Comparison of ENCODE assay signal across 11 cellular contexts in the genomic region with DNA sequence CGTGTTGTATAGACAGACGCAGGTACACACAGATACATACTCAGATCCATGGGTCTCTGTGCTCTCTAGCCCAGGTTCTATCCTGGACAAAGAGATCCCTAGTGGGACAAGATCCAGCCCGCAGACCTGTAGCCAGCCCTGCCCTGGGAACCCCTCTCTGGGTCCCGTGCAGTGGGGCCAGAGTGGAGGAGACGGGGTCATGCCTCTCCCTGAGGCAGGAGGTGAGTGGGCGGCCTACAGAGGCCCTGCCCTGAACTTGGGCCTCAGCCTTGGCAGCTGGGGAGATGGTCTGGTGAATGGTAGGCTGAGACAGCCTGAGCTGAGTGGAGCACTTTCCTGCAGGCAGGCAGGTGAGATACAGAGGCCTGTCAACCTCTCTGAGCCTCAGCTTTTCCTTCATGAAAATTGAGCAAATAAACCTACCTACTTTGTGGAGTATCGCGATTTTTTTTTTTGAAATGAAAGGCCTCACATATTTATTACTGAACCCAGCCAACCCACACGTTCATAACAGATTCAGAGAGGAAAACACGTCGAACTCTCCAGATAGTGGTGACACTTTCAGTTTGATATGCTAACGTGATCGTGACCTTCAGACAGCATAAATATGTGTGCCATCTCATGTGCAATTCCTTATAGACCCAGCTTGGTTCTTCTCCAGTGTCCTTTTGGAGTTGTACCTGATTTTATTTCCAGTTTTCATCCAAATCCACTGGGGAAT. TPM values are rescaled to one million over a fixed set of nuclear protein-coding genes. Genes with fewer than 3 reads are reported as not detected.
DNase-seq lines count a peak whose midpoint lies in the region; FAIRE-seq and TF ChIP-seq lines count a peak whose summit lies in the region.
"Had no signal": no experiment of that assay in that cellular context is flagged by ENCODE, and none has a peak within 500 bp of the region (broad histone marks: within the 10 kb centered on the region; RNA-seq: fewer than 3 reads in every experiment).

No MANE protein-coding gene starts in this region.

- H3K79me2 ChIP-seq in H1 (ENCODE audit: control insufficient read depth in 1 of 2, insufficient read depth in 2 of 2, low read length in 2 of 2), result peaks cover 0 to 10% of the 10 kb centered on the region in 2 experiments; a peak in 2 of 4 replicates

- peaks cover 23 to 52% (median 38%) of the 10 kb centered on the region in 4 donors for H3K4me1 Mint-ChIP-seq in CD4-positive, alpha-beta memory T cell
- peaks cover 14% of the 10 kb centered on the region for H3K4me1 Mint-ChIP-seq in Caco-2 (ENCODE audit: low read depth, unreplicated experiment)

- no peaks in the 10 kb centered on the region for H3K9me3 ChIP-seq in CD4-positive, alpha-beta memory T cell (ENCODE audit: control insufficient read depth in 1 of 2, low read length in 2 of 2)
- H3K9me3 ChIP-seq in SK-N-MC (ENCODE audit: low read depth, low read length) (no peaks in the 10 kb centered on the region), H1 (ENCODE audit: insufficient read depth in 2 of 2, low read depth in 1 of 2, low read length in 1 of 2) (no peaks in the 10 kb centered on the region), skeletal muscle tissue (ENCODE audit: control insufficient read depth in 3 of 3, low read length in 3 of 3) (no peaks in the 10 kb centered on the region), Caco-2 (no peaks in the 10 kb centered on the region)

- H3K27ac ChIP-seq in CD4-positive, alpha-beta memory T cell (ENCODE audit: low read depth, low read length), result peak overlapping the region; percentile 56
- H3K27ac ChIP-seq in SK-N-MC (peak overlapping the region; percentile 72), H1 (ENCODE audit: low read depth, low read length) (no peak overlapping the region), skeletal muscle tissue (ENCODE audit: low read depth, low read length) (peak overlapping the region; percentile 30)

- no peak overlapping the region for H2BK20ac ChIP-seq in H1 (ENCODE audit: low read length)

- TF ChIP-seq POLR2A in H1 (IDR thresholded peaks at IDR 0.05; ENCODE audit: control extremely low read depth in 1 of 2, low read depth in 2 of 2, low read length in 2 of 2), result no peak

- H3K27ac Mint-ChIP-seq in CD4-positive, alpha-beta memory T cell, result peak overlapping the region; percentile 90 to 99 (median 91)
- no peak overlapping the region for H3K27ac Mint-ChIP-seq in Caco-2 (ENCODE audit: unreplicated experiment)

- peaks cover 17% of the 10 kb centered on the region for H3K23me2 ChIP-seq in H1 (ENCODE audit: low read depth, low read length)

- peaks cover 0 to 4% of the 10 kb centered on the region in 2 experiments for H4K20me1 ChIP-seq in H1 (replicated peaks in 1 of 2; ENCODE audit: control insufficient read depth in 1 of 2, insufficient read depth in 2 of 2, low read length in 2 of 2)

- no peak for TF ChIP-seq CTCF in H1 (IDR thresholded peaks at IDR 0.05; ENCODE audit: control extremely low read depth in 1 of 3, insufficient read depth in 1 of 3, low read depth in 1 of 3, low read length in 3 of 3)
- TF ChIP-seq CTCF in Caco-2 (IDR thresholded peaks at IDR 0.05; ENCODE audit: insufficient read depth in 1 of 2, low read depth in 1 of 2, low read length in 1 of 2, severe bottlenecking in 1 of 2, unreplicated experiment in 1 of 2), result no peak

- POLR2A ChIA-PET in CD4-positive, alpha-beta memory T cell (lab: Charles Lee; ENCODE audit: partially characterized antibody), result interaction anchor here (8.7 to 27.2 kb wide), 3 partner anchors 7 to 35 kb away, joined by 516 to 1691 read pairs (median 1055); a partner anchor contains a TSS
- POLR2A ChIA-PET in H1 (lab: Charles Lee; ENCODE audit: partially characterized antibody), result interaction anchor here (0.6 to 1.4 kb wide), 3 partner anchors 37 to 202 kb away, joined by 3 to 4 read pairs (median 3); a partner anchor contains a TSS
- POLR2A ChIA-PET in Caco-2 (lab: Charles Lee), result no interaction called here

- H2AK5ac ChIP-seq in H1 (ENCODE audit: low read depth, low read length), result no peak overlapping the region

- H3K4me2 ChIP-seq in H1 (ENCODE audit: insufficient read depth in 1 of 2, low read depth in 2 of 2, low read length in 2 of 2), result no peak overlapping the region

- H3K4ac ChIP-seq in H1 (replicated peaks; ENCODE audit: insufficient read length, low read depth, low read length), result no peak overlapping the region

- CTCF ChIA-PET in CD4-positive, alpha-beta memory T cell (lab: Charles Lee; ENCODE audit: partially characterized antibody), result interaction anchor here (18.3 kb wide), 1 partner anchor 43 kb away, joined by 542 read pairs; no protein-coding TSS in a partner anchor
- CTCF ChIA-PET in H1 (lab: Charles Lee; ENCODE audit: partially characterized antibody), result interaction anchor here (0.9 to 13.6 kb wide), 2 partner anchors 12 to 32 kb away, joined by 3 to 242 read pairs; a partner anchor contains a TSS
- CTCF ChIA-PET in Caco-2 (lab: Charles Lee), result no interaction called here

- DNase-seq in CD4-positive, alpha-beta memory T cell, result peak in 3 of 5 donors; percentile 18 to 44 (median 32)
- no peak for DNase-seq in SK-N-MC (ENCODE audit: low read depth, low spot score)
- no peak for DNase-seq in H1 (ENCODE audit: low read depth in 1 of 2, low spot score in 2 of 2)
- DNase-seq in Caco-2, result no peak
- DNase-seq in SK-N-DZ (ENCODE audit: low spot score), result no peak
- no peak for DNase-seq in occipital lobe (lab: John Stamatoyannopoulos, UW)
- DNase-seq in GF-D8 (lab: John Stamatoyannopoulos, UW), result no peak
- DNase-seq: DMS153, head of caudate nucleus, PC-3 had no signal

- no peak for TF ChIP-seq RAD21 in H1 (IDR thresholded peaks at IDR 0.05 in 1 of 2, conservative IDR thresholded peaks at IDR 0.05 in 1 of 2; ENCODE audit: low read depth in 2 of 2, low read length in 2 of 2)

- no TSS peak for BruUV-seq in Caco-2 (replicated peaks; lab: Mats Ljungman, UMichigan)

- H3K36me3 ChIP-seq in CD4-positive, alpha-beta memory T cell (ENCODE audit: insufficient read depth, low read length), result no peaks in the 10 kb centered on the region
- no peaks in the 10 kb centered on the region for H3K36me3 ChIP-seq in SK-N-MC (ENCODE audit: insufficient read depth, low read length)
- H3K36me3 ChIP-seq in H1 (ENCODE audit: control insufficient read depth in 2 of 4, insufficient read depth in 4 of 4, low read length in 3 of 4), result no peaks in the 10 kb centered on the region
- peaks cover 0 to 3% (median 0%) of the 10 kb centered on the region in 3 donors for H3K36me3 ChIP-seq in skeletal muscle tissue (ENCODE audit: control insufficient read depth in 3 of 3, insufficient read depth in 3 of 3, low read length in 3 of 3)
- no peaks in the 10 kb centered on the region for H3K36me3 ChIP-seq in Caco-2 (ENCODE audit: control insufficient read depth, insufficient read depth, low read length)

- H3K79me1 ChIP-seq in H1 (ENCODE audit: low read depth, low read length), result peaks cover 3% of the 10 kb centered on the region; the same call in 1 of the 2 replicates

- H3K18ac ChIP-seq in H1 (ENCODE audit: extremely low read depth, low read length), result no peak overlapping the region

- no peak overlapping the region for H2AFZ ChIP-seq in H1 (ENCODE audit: low read length)

- H3K9ac ChIP-seq in SK-N-MC (ENCODE audit: insufficient read length), result no peak overlapping the region
- no peak overlapping the region for H3K9ac ChIP-seq in H1 (replicated peaks in 1 of 4; ENCODE audit: extremely low read depth in 1 of 4, low read depth in 3 of 4, low read length in 3 of 4)
- H3K9ac ChIP-seq in skeletal muscle tissue (ENCODE audit: low read depth in 1 of 3, low read length in 3 of 3), result peak overlapping the region in 1 of 3 donors; percentile 26

- intact Hi-C loops in CD4-positive, alpha-beta memory T cell (cut with micrococcal nuclease), result no loop called here
- intact Hi-C loops in Caco-2 (cut with micrococcal nuclease; ENCODE audit: unreplicated experiment), result no loop called here

- H3K27me3 Mint-ChIP-seq in CD4-positive, alpha-beta memory T cell, result no peaks in the 10 kb centered on the region
- no peaks in the 10 kb centered on the region for H3K27me3 Mint-ChIP-seq in Caco-2 (ENCODE audit: insufficient read depth, unreplicated experiment)

- peak overlapping the region in 7 of 8 donors; percentile 26 to 81 (median 61) for H3K4me3 Mint-ChIP-seq in CD4-positive, alpha-beta memory T cell
- no peak overlapping the region for H3K4me3 Mint-ChIP-seq in Caco-2 (ENCODE audit: unreplicated experiment)

- no peak for FAIRE-seq in H1 (lab: Jason Lieb, UNC)

- no peak for TF ChIP-seq EP300 in H1 (IDR thresholded peaks at IDR 0.05; ENCODE audit: borderline replicate concordance in 1 of 2, low read depth in 2 of 2, low read length in 2 of 2)

- no peak overlapping the region for H3K56ac ChIP-seq in H1 (replicated peaks; ENCODE audit: insufficient read length, low read depth, low read length)

- no peaks in the 10 kb centered on the region for H3K27me3 ChIP-seq in CD4-positive, alpha-beta memory T cell (ENCODE audit: insufficient read depth, low read length)
- H3K27me3 ChIP-seq in H1 (replicated peaks in 1 of 4; ENCODE audit: control insufficient read depth in 3 of 4, extremely low read depth in 1 of 4, insufficient read depth in 3 of 4, low read length in 3 of 4), result peaks cover 0 to 6% (median 0%) of the 10 kb centered on the region in 4 experiments; a peak in 3 of 7 replicates
- H3K27me3 ChIP-seq in skeletal muscle tissue (ENCODE audit: control insufficient read depth in 3 of 3, insufficient read depth in 3 of 3, low read length in 3 of 3), result no peaks in the 10 kb centered on the region
- no peaks in the 10 kb centered on the region for H3K27me3 ChIP-seq in Caco-2 (replicated peaks; ENCODE audit: control insufficient read depth, insufficient read depth, low read length)

- no peak overlapping the region for H4K8ac ChIP-seq in H1 (ENCODE audit: extremely low read depth, insufficient read depth, low read length)

- no peak overlapping the region for H3K14ac ChIP-seq in H1 (ENCODE audit: insufficient read length)

- no peak overlapping the region for H2BK5ac ChIP-seq in H1 (ENCODE audit: low read depth, low read length)

- H3K4me1 ChIP-seq in CD4-positive, alpha-beta memory T cell (ENCODE audit: insufficient read depth, low read length), result peaks cover 38% of the 10 kb centered on the region
- peaks cover 4 to 18% (median 9%) of the 10 kb centered on the region in 4 experiments for H3K4me1 ChIP-seq in H1 (replicated peaks in 1 of 4; ENCODE audit: control insufficient read depth in 3 of 4, insufficient read depth in 4 of 4, low read length in 3 of 4)
- peaks cover 10 to 13% (median 13%) of the 10 kb centered on the region in 3 donors for H3K4me1 ChIP-seq in skeletal muscle tissue (ENCODE audit: control insufficient read depth in 3 of 3, insufficient read depth in 3 of 3, low read length in 3 of 3)
- H3K4me1 ChIP-seq in Caco-2, result peaks cover 10% of the 10 kb centered on the region

- no peak overlapping the region for H2BK15ac ChIP-seq in H1 (ENCODE audit: low read length)

- no peak overlapping the region for H2BK12ac ChIP-seq in H1 (ENCODE audit: low read depth, low read length)

- no peak overlapping the region for H4K91ac ChIP-seq in H1 (replicated peaks; ENCODE audit: insufficient read length, low read length)

- no peak overlapping the region for H3K4me3 ChIP-seq in CD4-positive, alpha-beta memory T cell (ENCODE audit: low read length in 2 of 2)
- H3K4me3 ChIP-seq in SK-N-MC (no peak overlapping the region), H1 (ENCODE audit: extremely low read depth in 1 of 4, insufficient read depth in 2 of 4, low read depth in 3 of 4, low read length in 4 of 4) (no peak overlapping the region), skeletal muscle tissue (ENCODE audit: low read length in 3 of 3) (no peak overlapping the region), Caco-2 (ENCODE audit: low read depth, low read length) (no peak overlapping the region)

- no peak overlapping the region for H4K5ac ChIP-seq in H1 (ENCODE audit: insufficient read length, low read depth, low read length)

- H2BK120ac ChIP-seq in H1 (replicated peaks; ENCODE audit: low read depth, low read length), result peak overlapping the region; percentile 29

- H3K23ac ChIP-seq in H1 (ENCODE audit: insufficient read length), result no peak overlapping the region

- peaks cover 0 to 10% (median under 1%) of the 10 kb centered on the region in 8 donors for H3K9me3 Mint-ChIP-seq in CD4-positive, alpha-beta memory T cell
- no peaks in the 10 kb centered on the region for H3K9me3 Mint-ChIP-seq in Caco-2 (ENCODE audit: unreplicated experiment)

- WGBS in H1 (ENCODE audit: extremely low coverage in 1 of 2, insufficient coverage in 1 of 2, insufficient read length in 1 of 2, insufficient replicate concordance in 2 of 2, low coverage in 1 of 2, low lambda C conversion rate in 2 of 2, missing lambda C conversion rate in 1 of 2), 2 experiments, result 91% methylated on average over 13 of the region's 13 CpGs; no CpG with 5 or more reads in 1 of the 2 experiments

- H3K36me3 Mint-ChIP-seq in CD4-positive, alpha-beta memory T cell, result peaks cover 0 to 8% of the 10 kb centered on the region in 2 donors
- peaks cover 25% of the 10 kb centered on the region for H3K36me3 Mint-ChIP-seq in Caco-2 (ENCODE audit: insufficient read depth, unreplicated experiment)

RNA-seq across cellular contexts. Expression of a gene that starts 3.4 kb away (rescaled TPM):
- 100 to 1,000 TPM; 163 TPM for total RNA-seq in CD4-positive, alpha-beta memory T cell
- 100 to 1,000 TPM in 1 of 2 donors, 10 to 100 TPM in 1; 16.5 to 133 TPM for polyA plus RNA-seq in CD4-positive, alpha-beta memory T cell
- total RNA-seq in H1 (2021; fragmentation: NEBNext Ultra II Directional; extraction: Animal tissue kit (Norgen Biotek cat#: 25700)), result 77.5 and 95.8 TPM in 2 replicates
- polyA plus RNA-seq in H1 (2011; rRNA removed), result 54.0 and 64.4 TPM in 2 replicates
- 88.8 TPM for polyA plus RNA-seq in H1 (2011; cell fraction: cytosol; rRNA removed)
- polyA plus RNA-seq in H1 (2011; cell fraction: nucleus; rRNA removed), result 97.7 TPM
- 15.6 to 62.2 TPM (median 61.4 TPM) in 4 replicates for polyA plus RNA-seq in H1 (2012, experiment 1 of 2)
- polyA plus RNA-seq in H1 (2012, experiment 2 of 2), result 20.8 TPM
- 45.5 TPM for polyA plus RNA-seq in H1 (2013, experiment 1 of 2)
- polyA plus RNA-seq in H1 (2013, experiment 2 of 2), result 50.7 TPM
- 21.2 and 23.0 TPM in 2 replicates for polyA minus RNA-seq in H1 (2011; rRNA and poly(A)+ RNA removed)
- 115 TPM for polyA minus RNA-seq in H1 (2011; cell fraction: cytosol; rRNA and poly(A)+ RNA removed)
- polyA minus RNA-seq in H1 (2011; cell fraction: nucleus; rRNA and poly(A)+ RNA removed), result 188 TPM
- total RNA-seq in skeletal muscle tissue (111 TPM), Caco-2 (2022) (75.5 and 78.8 TPM in 2 replicates), occipital lobe (70.7 TPM)
- polyA plus RNA-seq in SK-N-DZ (2014; cell fraction: cytosol; rRNA removed), result 80.4 and 92.1 TPM in 2 replicates
- 28.1 and 57.8 TPM in 2 replicates for polyA plus RNA-seq in SK-N-DZ (2014; cell fraction: nucleus; rRNA removed)

RNA-seq across cellular contexts. Expression of a gene that starts 10.6 kb away (rescaled TPM):
- total RNA-seq in CD4-positive, alpha-beta memory T cell, result 1 to 10 TPM; 5.5 to 5.8 TPM
- polyA plus RNA-seq in CD4-positive, alpha-beta memory T cell, result 1 to 10 TPM in 1 of 2 donors, under 1 TPM in 1; 0.13 to 1.8 TPM
- total RNA-seq in H1 (2021; fragmentation: NEBNext Ultra II Directional; extraction: Animal tissue kit (Norgen Biotek cat#: 25700)), result 0.31 and 1.0 TPM in 2 replicates
- polyA plus RNA-seq in H1 (2011; rRNA removed), result 0.36 and 0.82 TPM in 2 replicates
- polyA plus RNA-seq in H1 (2011; cell fraction: cytosol; rRNA removed), result 0.45 TPM
- 4.0 TPM for polyA plus RNA-seq in H1 (2011; cell fraction: nucleus; rRNA removed)
- 0.22 to 0.46 TPM (median 0.31 TPM) in 4 replicates for polyA plus RNA-seq in H1 (2012, experiment 1 of 2)
- polyA plus RNA-seq in H1 (2012, experiment 2 of 2), result 0.18 TPM
- polyA plus RNA-seq in H1 (2013, experiment 1 of 2), result 0.12 TPM
- 0.15 TPM for polyA plus RNA-seq in H1 (2013, experiment 2 of 2)
- 0.98 and 1.9 TPM in 2 replicates for polyA minus RNA-seq in H1 (2011; rRNA and poly(A)+ RNA removed)
- polyA minus RNA-seq in H1 (2011; cell fraction: cytosol; rRNA and poly(A)+ RNA removed), result 0.51 TPM
- polyA minus RNA-seq in H1 (2011; cell fraction: nucleus; rRNA and poly(A)+ RNA removed), result 3.5 TPM
- 0.52 TPM for total RNA-seq in skeletal muscle tissue
- total RNA-seq in Caco-2 (2022), result 1.5 and 2.1 TPM in 2 replicates
- 0.29 TPM in 1 of 2 replicates, not detected in the other for polyA plus RNA-seq in SK-N-DZ (2014; cell fraction: cytosol; rRNA removed)
- 0.04 and 1.1 TPM in 2 replicates for polyA plus RNA-seq in SK-N-DZ (2014; cell fraction: nucleus; rRNA removed)
- 0.47 TPM for total RNA-seq in occipital lobe

RNA-seq across cellular contexts. Expression of a gene that starts 38.0 kb away (rescaled TPM):
- 10 to 100 TPM; 64.2 to 65.0 TPM for total RNA-seq in CD4-positive, alpha-beta memory T cell
- 100 to 1,000 TPM; 121 to 164 TPM for polyA plus RNA-seq in CD4-positive, alpha-beta memory T cell
- total RNA-seq in H1 (2021; fragmentation: NEBNext Ultra II Directional; extraction: Animal tissue kit (Norgen Biotek cat#: 25700)), result 319 and 344 TPM in 2 replicates
- polyA plus RNA-seq in H1 (2011; rRNA removed), result 302 and 380 TPM in 2 replicates
- polyA plus RNA-seq in H1 (2011; cell fraction: cytosol; rRNA removed), result 472 TPM
- polyA plus RNA-seq in H1 (2011; cell fraction: nucleus; rRNA removed), result 307 TPM
- 245 to 329 TPM (median 314 TPM) in 4 replicates for polyA plus RNA-seq in H1 (2012, experiment 1 of 2)
- polyA plus RNA-seq in H1 (2012, experiment 2 of 2), result 316 TPM
- polyA plus RNA-seq in H1 (2013, experiment 1 of 2), result 312 TPM
- polyA plus RNA-seq in H1 (2013, experiment 2 of 2), result 316 TPM
- 47.1 and 48.2 TPM in 2 replicates for polyA minus RNA-seq in H1 (2011; rRNA and poly(A)+ RNA removed)
- 90.1 TPM for polyA minus RNA-seq in H1 (2011; cell fraction: cytosol; rRNA and poly(A)+ RNA removed)
- 101 TPM for polyA minus RNA-seq in H1 (2011; cell fraction: nucleus; rRNA and poly(A)+ RNA removed)
- total RNA-seq in skeletal muscle tissue, result 119 TPM
- total RNA-seq in Caco-2 (2022), result 184 and 186 TPM in 2 replicates
- 531 and 764 TPM in 2 replicates for polyA plus RNA-seq in SK-N-DZ (2014; cell fraction: cytosol; rRNA removed)
- 542 and 583 TPM in 2 replicates for polyA plus RNA-seq in SK-N-DZ (2014; cell fraction: nucleus; rRNA removed)
- total RNA-seq in occipital lobe, result 72.2 TPM

RNA-seq across cellular contexts. Expression of a gene that starts 55.5 kb away (rescaled TPM):
- total RNA-seq in CD4-positive, alpha-beta memory T cell, result 10 to 100 TPM; 46.2 to 49.2 TPM
- polyA plus RNA-seq in CD4-positive, alpha-beta memory T cell, result 1 to 10 TPM; 6.8 to 8.0 TPM
- 33.2 and 33.4 TPM in 2 replicates for total RNA-seq in H1 (2021; fragmentation: NEBNext Ultra II Directional; extraction: Animal tissue kit (Norgen Biotek cat#: 25700))
- 16.6 and 17.0 TPM in 2 replicates for polyA plus RNA-seq in H1 (2011; rRNA removed)
- polyA plus RNA-seq in H1 (2011; cell fraction: cytosol; rRNA removed), result 19.4 TPM
- 29.1 TPM for polyA plus RNA-seq in H1 (2011; cell fraction: nucleus; rRNA removed)
- 21.0 to 25.1 TPM (median 23.6 TPM) in 4 replicates for polyA plus RNA-seq in H1 (2012, experiment 1 of 2)
- 19.1 TPM for polyA plus RNA-seq in H1 (2012, experiment 2 of 2)
- polyA plus RNA-seq in H1 (2013, experiment 1 of 2), result 41.9 TPM
- 41.8 TPM for polyA plus RNA-seq in H1 (2013, experiment 2 of 2)
- 58.5 and 73.6 TPM in 2 replicates for polyA minus RNA-seq in H1 (2011; rRNA and poly(A)+ RNA removed)
- 23.0 TPM for polyA minus RNA-seq in H1 (2011; cell fraction: cytosol; rRNA and poly(A)+ RNA removed)
- polyA minus RNA-seq in H1 (2011; cell fraction: nucleus; rRNA and poly(A)+ RNA removed), result 27.0 TPM
- 10.4 TPM for total RNA-seq in skeletal muscle tissue
- 25.6 and 26.0 TPM in 2 replicates for total RNA-seq in Caco-2 (2022)
- 0.05 and 0.13 TPM in 2 replicates for polyA plus RNA-seq in SK-N-DZ (2014; cell fraction: cytosol; rRNA removed)
- not detected in 2 replicates for polyA plus RNA-seq in SK-N-DZ (2014; cell fraction: nucleus; rRNA removed)
- total RNA-seq in occipital lobe, result 14.2 TPM

RNA-seq across cellular contexts. Expression of a gene that starts 58.6 kb away (rescaled TPM):
- under 1 TPM in 1 of 2 experiments, not detected in 1; 0.52 TPM for total RNA-seq in CD4-positive, alpha-beta memory T cell
- not detected for polyA plus RNA-seq in CD4-positive, alpha-beta memory T cell
- total RNA-seq in H1 (2021; fragmentation: NEBNext Ultra II Directional; extraction: Animal tissue kit (Norgen Biotek cat#: 25700)), result 2.3 and 2.7 TPM in 2 replicates
- polyA plus RNA-seq in H1 (2011; rRNA removed), result 3.1 and 3.7 TPM in 2 replicates
- 4.7 TPM for polyA plus RNA-seq in H1 (2011; cell fraction: cytosol; rRNA removed)
- 10.8 TPM for polyA plus RNA-seq in H1 (2011; cell fraction: nucleus; rRNA removed)
- 1.8 to 3.1 TPM (median 2.3 TPM) in 4 replicates for polyA plus RNA-seq in H1 (2012, experiment 1 of 2)
- polyA plus RNA-seq in H1 (2012, experiment 2 of 2), result 1.1 TPM
- 0.71 TPM for polyA plus RNA-seq in H1 (2013, experiment 1 of 2)
- 0.85 TPM for polyA plus RNA-seq in H1 (2013, experiment 2 of 2)
- polyA minus RNA-seq in H1 (2011; rRNA and poly(A)+ RNA removed), result 2.6 and 5.2 TPM in 2 replicates
- polyA minus RNA-seq in H1 (2011; cell fraction: cytosol; rRNA and poly(A)+ RNA removed), result 3.2 TPM
- polyA minus RNA-seq in H1 (2011; cell fraction: nucleus; rRNA and poly(A)+ RNA removed), result 8.1 TPM
- total RNA-seq in skeletal muscle tissue, result 2.1 TPM
- total RNA-seq in Caco-2 (2022), result 0.36 and 0.46 TPM in 2 replicates
- 9.0 and 9.9 TPM in 2 replicates for polyA plus RNA-seq in SK-N-DZ (2014; cell fraction: cytosol; rRNA removed)
- 49.1 and 53.2 TPM in 2 replicates for polyA plus RNA-seq in SK-N-DZ (2014; cell fraction: nucleus; rRNA removed)
- 0.47 TPM for total RNA-seq in occipital lobe

Comparison
In these comparisons a context has a peak if more than half of its experiments do, and no peak if none do; other contexts are left out.
1. DNase-seq: peak in CD4-positive, alpha-beta memory T cell (3 of 5); none in SK-N-MC (single experiment), H1 (0 of 2), Caco-2 (0 of 2), SK-N-DZ (single experiment), occipital lobe (single experiment) and GF-D8 (single experiment).